24 cellular contexts compared by ENCODE assay signal in genomic region chr13:95115525-95115924, GRCh38.
DNase-seq lines count a peak whose midpoint lies in the region; ATAC-seq, FAIRE-seq and TF ChIP-seq lines count a peak whose summit lies in the region.
"Had no signal": no experiment of that assay in that cellular context is flagged by ENCODE, and none has a peak within 500 bp of the region (broad histone marks: within the 10 kb centered on the region; RNA-seq: fewer than 3 reads in every experiment).

No MANE protein-coding gene starts in this region.

- DNase-seq in A549 (ENCODE audit: low read depth in 1 of 2, low spot score in 1 of 2): peak; percentile 33 to 94
- DNase-seq in NCI-H226: peak; percentile 89
- DNase-seq in endodermal cell: no peak
- DNase-seq in lung microvascular endothelial cell (ENCODE audit: low read depth in 2 of 2): peak; percentile 46 to 78
- DNase-seq in natural killer cell: no peak
- no peak for DNase-seq in T-cell
- DNase-seq in DMS 273 treated with DMSO at 0.1 percent for 48 hours (lab: John Stamatoyannopoulos, UW): no peak
- DNase-seq: activated CD4-positive, alpha-beta memory T cell treated with anti-CD3 and anti-CD28 coated beads, Interleukin-2, amount 10 ng/mL, durations not matched to agents 7 days and 5 days; activated naive CD8-positive, alpha-beta T cell treated with anti-CD3 and anti-CD28 coated beads, Interleukin-2, amount 50 U/mL, for 24 hours; activated T-cell treated with anti-CD3 and anti-CD28 coated beads, Interleukin-2, amount 50 U/mL, for 48 hours; cerebellar nuclear complex; DND-41; MM.1S; NCI-H187; NCI-H526 had no signal

- no peak for TF ChIP-seq POLR2A in A549 (IDR thresholded peaks at IDR 0.05; ENCODE audit: low read length)

- H3K9me3 ChIP-seq in A549 (no peaks in the 10 kb centered on the region), endodermal cell (ENCODE audit: control insufficient read depth, low read length) (no peaks in the 10 kb centered on the region)
- H3K9me3 ChIP-seq: tibial nerve had no signal

- H3K27me3 ChIP-seq in endodermal cell (ENCODE audit: control insufficient read depth, insufficient read depth, low read length, poor library complexity, severe bottlenecking): no peaks in the 10 kb centered on the region
- H3K27me3 ChIP-seq: tibial nerve had no signal

- TF ChIP-seq EP300 in A549 (IDR thresholded peaks at IDR 0.05): 0 out of 5 replicates have a peak, but pooled peaks of 1 of the 2 experiments have one; percentile 15

- no peaks in the 10 kb centered on the region for H3K9me3 Mint-ChIP-seq in endodermal cell
- H3K9me3 Mint-ChIP-seq in natural killer cell: no peaks in the 10 kb centered on the region
- no peaks in the 10 kb centered on the region for H3K9me3 Mint-ChIP-seq in T-cell
- H3K9me3 Mint-ChIP-seq: activated CD4-positive, alpha-beta memory T cell treated with anti-CD3 and anti-CD28 coated beads, Interleukin-2, amount 10 ng/mL, durations not matched to agents 7 days and 5 days; activated naive CD8-positive, alpha-beta T cell treated with anti-CD3 and anti-CD28 coated beads, Interleukin-2, amount 50 U/mL, for 24 hours had no signal

- H3K27ac ChIP-seq in A549: peak overlapping the region; percentile 67 to 70
- H3K27ac ChIP-seq in endodermal cell (ENCODE audit: low read depth, low read length): no peak overlapping the region
- H3K27ac ChIP-seq: parathyroid adenoma, PC-9, tibial nerve had no signal

- no peak for TF ChIP-seq CTCF in A549 (IDR thresholded peaks at IDR 0.05)
- no peak for TF ChIP-seq CTCF in endodermal cell (conservative IDR thresholded peaks at IDR 0.05)
- no peak for TF ChIP-seq CTCF in natural killer cell (IDR thresholded peaks at IDR 0.05)

- H3K27me3 Mint-ChIP-seq in endodermal cell (ENCODE audit: insufficient read depth) (no peaks in the 10 kb centered on the region), natural killer cell (ENCODE audit: low read depth in 2 of 2) (no peaks in the 10 kb centered on the region), T-cell (no peaks in the 10 kb centered on the region)
- H3K27me3 Mint-ChIP-seq: activated CD4-positive, alpha-beta memory T cell treated with anti-CD3 and anti-CD28 coated beads, Interleukin-2, amount 10 ng/mL, durations not matched to agents 7 days and 5 days; activated naive CD8-positive, alpha-beta T cell treated with anti-CD3 and anti-CD28 coated beads, Interleukin-2, amount 50 U/mL, for 24 hours had no signal

- CTCF ChIA-PET in A549 (lab: Yijun Ruan, JAX) (no interaction called here), T-cell (lab: Charles Lee) (interaction anchor here in 1 of 2 donors (0.7 kb wide), 1 partner anchor 654 kb away, joined by 4 read pairs; no protein-coding TSS in a partner anchor)

- H3K4me1 Mint-ChIP-seq in endodermal cell (peaks cover 58% of the 10 kb centered on the region), natural killer cell (no peaks in the 10 kb centered on the region), T-cell (no peaks in the 10 kb centered on the region)
- H3K4me1 Mint-ChIP-seq: activated CD4-positive, alpha-beta memory T cell treated with anti-CD3 and anti-CD28 coated beads, Interleukin-2, amount 10 ng/mL, durations not matched to agents 7 days and 5 days; activated naive CD8-positive, alpha-beta T cell treated with anti-CD3 and anti-CD28 coated beads, Interleukin-2, amount 50 U/mL, for 24 hours had no signal

- intact Hi-C loops in natural killer cell (cut with micrococcal nuclease): no loop called here

- H3K4me1 ChIP-seq in A549 (peaks cover 60% of the 10 kb centered on the region), endodermal cell (ENCODE audit: control insufficient read depth, insufficient read depth, low read length) (peaks cover 25% of the 10 kb centered on the region)
- H3K4me1 ChIP-seq: parathyroid adenoma, tibial nerve had no signal

- H3K4me3 ChIP-seq in A549: peak overlapping the region; percentile 19; the same call in 1 of the 3 replicates
- no peak overlapping the region for H3K4me3 ChIP-seq in endodermal cell (ENCODE audit: low read length)
- H3K4me3 ChIP-seq: PC-9, skin epidermis, tibial nerve had no signal

- no peak overlapping the region for H3K9ac ChIP-seq in endodermal cell (ENCODE audit: extremely low read depth, low read length, poor library complexity, severe bottlenecking)
- H3K9ac ChIP-seq: parathyroid adenoma had no signal

- H3K4me2 ChIP-seq in A549: peak overlapping the region; percentile 69
- H3K4me2 ChIP-seq: PC-9 had no signal

- H3K36me3 ChIP-seq in endodermal cell (ENCODE audit: control insufficient read depth, insufficient read depth, low read length): peaks cover 11% of the 10 kb centered on the region
- H3K36me3 ChIP-seq: tibial nerve had no signal

- no peak overlapping the region for H3K4me3 Mint-ChIP-seq in endodermal cell
- H3K4me3 Mint-ChIP-seq in natural killer cell: no peak overlapping the region
- H3K4me3 Mint-ChIP-seq in T-cell: no peak overlapping the region
- H3K4me3 Mint-ChIP-seq: activated CD4-positive, alpha-beta memory T cell treated with anti-CD3 and anti-CD28 coated beads, Interleukin-2, amount 10 ng/mL, durations not matched to agents 7 days and 5 days; activated naive CD8-positive, alpha-beta T cell treated with anti-CD3 and anti-CD28 coated beads, Interleukin-2, amount 50 U/mL, for 24 hours had no signal

- WGBS in A549 (ENCODE audit: missing lambda C conversion rate): under 1% methylated on average over 10 of the region's 10 CpGs
- 71 to 82% methylated on average over 6 to 10 of the region's 10 CpGs for WGBS in endodermal cell (ENCODE audit: insufficient coverage in 1 of 2, insufficient read length in 1 of 2), 2 experiments

- peak; percentile 93 for ATAC-seq in A549
- ATAC-seq in HG02840 (IDR thresholded peaks at IDR 0.05; ENCODE audit: low FRiP score, unreplicated experiment): no peak
- ATAC-seq in natural killer cell: no peak
- no peak for ATAC-seq in T-cell (replicated peaks in 1 of 4)
- ATAC-seq: activated naive CD8-positive, alpha-beta T cell treated with anti-CD3 and anti-CD28 coated beads, Interleukin-2, amount 50 U/mL, for 24 hours; HepG2; SK-N-SH treated with all-trans-retinoic acid at 6 μM for 48 hours had no signal

- no peak for FAIRE-seq in A549 (lab: Jason Lieb, UNC)
- FAIRE-seq: A204.1, GM19239, HepG2 had no signal

- POLR2A ChIA-PET in A549 (lab: Yijun Ruan, JAX) (interaction anchor here (0.8 kb wide), 1 partner anchor 148 kb away, joined by 8 read pairs; no protein-coding TSS in a partner anchor), T-cell (lab: Charles Lee) (no interaction called here)

- no peak for TF ChIP-seq RAD21 in A549 (conservative IDR thresholded peaks at IDR 0.05 in 1 of 2, IDR thresholded peaks at IDR 0.05 in 1 of 2)

- peak overlapping the region; percentile 85 for H3K27ac Mint-ChIP-seq in endodermal cell
- H3K27ac Mint-ChIP-seq in natural killer cell: no peak overlapping the region
- no peak overlapping the region for H3K27ac Mint-ChIP-seq in T-cell
- H3K27ac Mint-ChIP-seq: activated CD4-positive, alpha-beta memory T cell treated with anti-CD3 and anti-CD28 coated beads, Interleukin-2, amount 10 ng/mL, durations not matched to agents 7 days and 5 days; activated naive CD8-positive, alpha-beta T cell treated with anti-CD3 and anti-CD28 coated beads, Interleukin-2, amount 50 U/mL, for 24 hours had no signal

- H3K36me3 Mint-ChIP-seq in endodermal cell (ENCODE audit: low read depth): peaks cover 36% of the 10 kb centered on the region
- no peaks in the 10 kb centered on the region for H3K36me3 Mint-ChIP-seq in natural killer cell
- peaks cover 37% of the 10 kb centered on the region for H3K36me3 Mint-ChIP-seq in T-cell

TF ChIP-seq in A549, 52 proteins besides CTCF, POLR2A, EP300 and RAD21:
- TF ChIP-seq EHF (CRISPR knock-in tag; IDR thresholded peaks at IDR 0.05) (no peak), FOSL2 (IDR thresholded peaks at IDR 0.05) (no peak), FOSL2 (CRISPR knock-in tag; IDR thresholded peaks at IDR 0.05) (peak; percentile 64)

Comparison
In these comparisons a context has a peak if more than half of its experiments do, and no peak if none do; other contexts are left out.
1. ATAC-seq: peak in A549 (2 of 2); none in HG02840 (single experiment), natural killer cell (0 of 3) and T-cell (0 of 4).
2. DNase-seq: peak in A549 (2 of 2), NCI-H226 (single experiment) and lung microvascular endothelial cell (2 of 2); none in endodermal cell (single experiment), natural killer cell (single experiment), T-cell (0 of 34) and DMS 273 treated with DMSO at 0.1 percent for 48 hours (single experiment).